Comparison of ENCODE assay signal across 18 cellular contexts in genomic region chr15:41961014-41961518, GRCh38. TPM values are rescaled to one million over a fixed set of nuclear protein-coding genes. Genes with fewer than 3 reads are reported as not detected.
DNase-seq lines count a peak whose midpoint lies in the region; ATAC-seq and TF ChIP-seq lines count a peak whose summit lies in the region.
"Had no signal": no experiment of that assay in that cellular context is flagged by ENCODE, and none has a peak within 500 bp of the region (broad histone marks: within the 10 kb centered on the region; RNA-seq: fewer than 3 reads in every experiment).

No MANE protein-coding gene starts in this region.

- H3K9me3 Mint-ChIP-seq in Caco-2 (ENCODE audit: unreplicated experiment), result no peaks in the 10 kb centered on the region
- peaks cover 5% of the 10 kb centered on the region for H3K9me3 Mint-ChIP-seq in osteocyte (ENCODE audit: unreplicated experiment)
- H3K9me3 Mint-ChIP-seq in activated CD8-positive, alpha-beta T cell treated with anti-CD3 and anti-CD28 coated beads, Interleukin-2, amount 10 ng/mL, durations not matched to agents 7 days and 5 days (ENCODE audit: insufficient read depth), result no peaks in the 10 kb centered on the region
- H3K9me3 Mint-ChIP-seq: activated CD4-positive, alpha-beta T cell treated with anti-CD3 and anti-CD28 coated beads, Interleukin-2, amount 10 ng/mL, durations not matched to agents 24 days and 14 days; activated T-cell treated with anti-CD3 and anti-CD28 coated beads, Interleukin-2, amount 50 U/mL, for 72 hours; stimulated activated naive CD8-positive, alpha-beta T cell treated with anti-CD3 and anti-CD28 coated beads, Interleukin-15, Interleukin-2, amounts not matched to agents 100 ng/mL and 50 ng/mL, for 24 hours; T-helper 2 cell treated with Interferon-gamma antibody and Interleukin-4, amounts not matched to agents 5 μg/mL and 100 μg/mL, for 36 hours had no signal

- POLR2A ChIA-PET in Caco-2 (lab: Charles Lee) (interaction anchor here (0.6 to 2.6 kb wide), 2 partner anchors 11 to 767 kb away, joined by 11 to 15 read pairs; partner anchors contain the start of gene EHD4), PC-9 (lab: Charles Lee; ENCODE audit: unreplicated experiment) (interaction anchor here (0.5 kb wide), 1 partner anchor 24 kb away, joined by 3 read pairs; no protein-coding TSS in a partner anchor)
- POLR2A ChIA-PET in activated CD8-positive, alpha-beta T cell treated with anti-CD3 and anti-CD28 coated beads, Interleukin-2, amount 10 ng/mL, durations not matched to agents 7 days and 5 days (lab: Charles Lee), result no interaction called here

- H3K27me3 Mint-ChIP-seq in Caco-2 (ENCODE audit: insufficient read depth, unreplicated experiment) (no peaks in the 10 kb centered on the region), osteocyte (ENCODE audit: unreplicated experiment) (no peaks in the 10 kb centered on the region)
- no peaks in the 10 kb centered on the region for H3K27me3 Mint-ChIP-seq in activated CD8-positive, alpha-beta T cell treated with anti-CD3 and anti-CD28 coated beads, Interleukin-2, amount 10 ng/mL, durations not matched to agents 7 days and 5 days (ENCODE audit: low read depth)
- H3K27me3 Mint-ChIP-seq: activated CD4-positive, alpha-beta T cell treated with anti-CD3 and anti-CD28 coated beads, Interleukin-2, amount 10 ng/mL, durations not matched to agents 24 days and 14 days; stimulated activated naive CD8-positive, alpha-beta T cell treated with anti-CD3 and anti-CD28 coated beads, Interleukin-15, Interleukin-2, amounts not matched to agents 100 ng/mL and 50 ng/mL, for 24 hours had no signal

- H2AFZ ChIP-seq in PC-9, result no peak overlapping the region

- peaks cover 11% of the 10 kb centered on the region; the same call in 1 of the 2 replicates for H3K79me2 ChIP-seq in PC-9 (ENCODE audit: low read depth)

- H3K27ac ChIP-seq in PC-9 (0 out of 2 replicates have a peak overlapping the region, but pooled peaks have one; percentile 3), testis (no peak overlapping the region)
- H3K27ac ChIP-seq: spleen had no signal

- BruUV-seq in Caco-2 (replicated peaks; lab: Mats Ljungman, UMichigan) (no TSS peak), PC-9 (replicated peaks; lab: Mats Ljungman, UMichigan) (no TSS peak)

- H3K27me3 ChIP-seq in Caco-2 (replicated peaks; ENCODE audit: control insufficient read depth, insufficient read depth, low read length) (no peaks in the 10 kb centered on the region), PC-9 (ENCODE audit: insufficient read depth, low read depth) (no peaks in the 10 kb centered on the region), testis (no peaks in the 10 kb centered on the region)
- H3K27me3 ChIP-seq: spleen had no signal

- CTCF ChIA-PET in Caco-2 (lab: Charles Lee), result no interaction called here
- CTCF ChIA-PET in PC-9 (lab: Charles Lee), result interaction anchor here (0.7 kb wide), 1 partner anchor 189 kb away, joined by 9 read pairs; no protein-coding TSS in a partner anchor
- CTCF ChIA-PET in activated CD8-positive, alpha-beta T cell treated with anti-CD3 and anti-CD28 coated beads, Interleukin-2, amount 10 ng/mL, durations not matched to agents 7 days and 5 days (lab: Charles Lee), result interaction anchor here (1.2 to 1.7 kb wide), 2 partner anchors 11 to 21 kb away, joined by 3 to 6 read pairs; partner anchors contain the start of gene EHD4

- intact Hi-C loops in Caco-2 (cut with micrococcal nuclease; ENCODE audit: unreplicated experiment), result loop anchor here (1.0 kb wide), 1 partner anchor 8 kb away; no protein-coding TSS in a partner anchor
- intact Hi-C loops in PC-9 (cut with micrococcal nuclease; ENCODE audit: unreplicated experiment), result no loop called here
- intact Hi-C loops in testis (cut with DNase I; ENCODE audit: low total_unique reads), result no loop called here

- TF ChIP-seq POLR2A in testis (IDR thresholded peaks at IDR 0.05), result no peak

- no peaks in the 10 kb centered on the region for H3K9me2 ChIP-seq in PC-9 (ENCODE audit: insufficient read depth)

- ATAC-seq in activated CD8-positive, alpha-beta T cell treated with anti-CD3 and anti-CD28 coated beads, Interleukin-2, amount 10 ng/mL, durations not matched to agents 7 days and 5 days, result no peak
- no peak for ATAC-seq in HG02798 (IDR thresholded peaks at IDR 0.05; ENCODE audit: poor library complexity, unreplicated experiment)
- ATAC-seq: activated T-cell treated with anti-CD3 and anti-CD28 coated beads, Interleukin-2, amount 50 U/mL, for 72 hours had no signal

- no peaks in the 10 kb centered on the region for H3K36me3 ChIP-seq in Caco-2 (ENCODE audit: control insufficient read depth, insufficient read depth, low read length)
- no peaks in the 10 kb centered on the region for H3K36me3 ChIP-seq in PC-9 (ENCODE audit: low read depth)
- no peaks in the 10 kb centered on the region for H3K36me3 ChIP-seq in testis (ENCODE audit: low read depth, missing control alignments)

- peak overlapping the region; percentile 55 for H3K4me3 Mint-ChIP-seq in Caco-2 (ENCODE audit: unreplicated experiment)
- no peak overlapping the region for H3K4me3 Mint-ChIP-seq in osteocyte (ENCODE audit: unreplicated experiment)
- no peak overlapping the region for H3K4me3 Mint-ChIP-seq in activated CD8-positive, alpha-beta T cell treated with anti-CD3 and anti-CD28 coated beads, Interleukin-2, amount 10 ng/mL, durations not matched to agents 7 days and 5 days
- H3K4me3 Mint-ChIP-seq: activated CD4-positive, alpha-beta T cell treated with anti-CD3 and anti-CD28 coated beads, Interleukin-2, amount 10 ng/mL, durations not matched to agents 24 days and 14 days; stimulated activated naive CD8-positive, alpha-beta T cell treated with anti-CD3 and anti-CD28 coated beads, Interleukin-15, Interleukin-2, amounts not matched to agents 100 ng/mL and 50 ng/mL, for 24 hours; T-helper 2 cell treated with Interferon-gamma antibody and Interleukin-4, amounts not matched to agents 5 μg/mL and 100 μg/mL, for 36 hours had no signal

- peaks cover 49% of the 10 kb centered on the region for H3K36me3 Mint-ChIP-seq in Caco-2 (ENCODE audit: insufficient read depth, unreplicated experiment)
- peaks cover 6% of the 10 kb centered on the region for H3K36me3 Mint-ChIP-seq in osteocyte (ENCODE audit: unreplicated experiment)
- no peaks in the 10 kb centered on the region for H3K36me3 Mint-ChIP-seq in activated CD8-positive, alpha-beta T cell treated with anti-CD3 and anti-CD28 coated beads, Interleukin-2, amount 10 ng/mL, durations not matched to agents 7 days and 5 days (ENCODE audit: low read depth)

- H3K4me1 ChIP-seq in Caco-2 (peaks cover 44% of the 10 kb centered on the region), PC-9 (replicated peaks; ENCODE audit: insufficient read depth) (peaks cover 9% of the 10 kb centered on the region), testis (no peaks in the 10 kb centered on the region)

- H3F3A ChIP-seq in PC-9 (ENCODE audit: insufficient read depth, low read depth), result no peaks in the 10 kb centered on the region

- H3K4me1 Mint-ChIP-seq in Caco-2 (ENCODE audit: low read depth, unreplicated experiment), result peaks cover 33% of the 10 kb centered on the region
- H3K4me1 Mint-ChIP-seq in osteocyte (ENCODE audit: unreplicated experiment), result peaks cover 46% of the 10 kb centered on the region
- peaks cover 14% of the 10 kb centered on the region for H3K4me1 Mint-ChIP-seq in activated CD8-positive, alpha-beta T cell treated with anti-CD3 and anti-CD28 coated beads, Interleukin-2, amount 10 ng/mL, durations not matched to agents 7 days and 5 days (ENCODE audit: low read depth)

- H3K9me3 ChIP-seq in Caco-2 (no peaks in the 10 kb centered on the region), PC-9 (ENCODE audit: insufficient read depth, low read depth) (no peaks in the 10 kb centered on the region), testis (no peaks in the 10 kb centered on the region)
- H3K9me3 ChIP-seq: spleen had no signal

- no peak for TF ChIP-seq CTCF in Caco-2 (IDR thresholded peaks at IDR 0.05; ENCODE audit: insufficient read depth in 1 of 2, low read depth in 1 of 2, low read length in 1 of 2, severe bottlenecking in 1 of 2, unreplicated experiment in 1 of 2)
- TF ChIP-seq CTCF in PC-9 (conservative IDR thresholded peaks at IDR 0.05), result no peak
- TF ChIP-seq CTCF in epithelial cell of proximal tubule (conservative IDR thresholded peaks at IDR 0.05; ENCODE audit: low read depth, low read length), result no peak
- TF ChIP-seq CTCF in osteocyte (IDR thresholded peaks at IDR 0.05), result no peak
- no peak for TF ChIP-seq CTCF in testis (IDR thresholded peaks at IDR 0.05)

- 71 to 72% methylated on average over 2 of the region's 2 CpGs for WGBS in testis, 2 donors

- peak overlapping the region; percentile 28; the same call in 1 of the 2 replicates for H3K4me2 ChIP-seq in PC-9

- peak overlapping the region; percentile 85 for H3K27ac Mint-ChIP-seq in Caco-2 (ENCODE audit: unreplicated experiment)
- H3K27ac Mint-ChIP-seq in osteocyte (ENCODE audit: unreplicated experiment), result peak overlapping the region; percentile 89
- H3K27ac Mint-ChIP-seq in activated CD8-positive, alpha-beta T cell treated with anti-CD3 and anti-CD28 coated beads, Interleukin-2, amount 10 ng/mL, durations not matched to agents 7 days and 5 days, result no peak overlapping the region
- H3K27ac Mint-ChIP-seq: activated CD4-positive, alpha-beta T cell treated with anti-CD3 and anti-CD28 coated beads, Interleukin-2, amount 10 ng/mL, durations not matched to agents 24 days and 14 days; stimulated activated naive CD8-positive, alpha-beta T cell treated with anti-CD3 and anti-CD28 coated beads, Interleukin-15, Interleukin-2, amounts not matched to agents 100 ng/mL and 50 ng/mL, for 24 hours; T-helper 2 cell treated with Interferon-gamma antibody and Interleukin-4, amounts not matched to agents 5 μg/mL and 100 μg/mL, for 36 hours had no signal

- DNase-seq in Caco-2 (peak in 1 of 2 experiments; percentile 44), PC-9 (no peak), epithelial cell of proximal tubule (ENCODE audit: low read depth) (peak; percentile 64), osteocyte (ENCODE audit: extremely low spot score, unreplicated experiment) (no peak), testis (no peak)
- DNase-seq in activated CD8-positive, alpha-beta T cell treated with anti-CD3 and anti-CD28 coated beads, Interleukin-2, amount 10 ng/mL, durations not matched to agents 7 days and 5 days, result no peak
- DNase-seq in activated CD4-positive, CD25-positive, alpha-beta regulatory T cell treated with anti-CD3 and anti-CD28 coated beads, Interleukin-2, amount 50 U/mL, for 72 hours, result no peak
- DNase-seq: activated CD4-positive, alpha-beta T cell treated with anti-CD3 and anti-CD28 coated beads, Interleukin-2, amount 10 ng/mL, durations not matched to agents 24 days and 14 days; activated T-cell treated with anti-CD3 and anti-CD28 coated beads, Interleukin-2, amount 50 U/mL, for 72 hours; NCI-H187 treated with DMSO at 0.1 percent for 48 hours; nucleus accumbens; spleen had no signal

- H3K4me3 ChIP-seq in Caco-2 (ENCODE audit: low read depth, low read length) (no peak overlapping the region), PC-9 (no peak overlapping the region), epithelial cell of proximal tubule (ENCODE audit: low read depth, low read length) (peak overlapping the region; percentile 21), testis (no peak overlapping the region)
- H3K4me3 ChIP-seq: spleen had no signal

- no peaks in the 10 kb centered on the region for H4K20me1 ChIP-seq in PC-9 (ENCODE audit: insufficient read depth)

RNA-seq across cellular contexts. Expression of gene EHD4, which starts 11.3 kb away (rescaled TPM):
- total RNA-seq in Caco-2 (2022), result 31.6 TPM in 2 replicates
- total RNA-seq in PC-9 (2021), result 15.4 and 18.1 TPM in 2 replicates
- 30.2 and 44.7 TPM in 2 replicates for total RNA-seq in epithelial cell of proximal tubule
- 20.9 and 21.7 TPM in 2 replicates for total RNA-seq in osteocyte
- 10 to 100 TPM in 1 of 2 donors, 1 to 10 TPM in 1; 9.4 to 10.2 TPM for total RNA-seq in testis
- 8.0 TPM for polyA plus RNA-seq in testis (ENCODE audit: insufficient read depth, low read depth, low replicate concordance)
- total RNA-seq in activated CD8-positive, alpha-beta T cell treated with anti-CD3 and anti-CD28 coated beads, Interleukin-2, amount 10 ng/mL, durations not matched to agents 7 days and 5 days, result 1 to 10 TPM; 6.9 to 8.0 TPM

RNA-seq across cellular contexts. Expression of gene PLA2G4E, which starts 59.8 kb away (rescaled TPM):
- 1.4 and 1.8 TPM in 2 replicates for total RNA-seq in Caco-2 (2022)
- total RNA-seq in PC-9 (2021), result not detected in 2 replicates
- total RNA-seq in epithelial cell of proximal tubule, result not detected in 2 replicates
- not detected in 2 replicates for total RNA-seq in osteocyte
- under 1 TPM; 0.31 to 0.71 TPM for total RNA-seq in testis
- 0.67 TPM for polyA plus RNA-seq in testis (ENCODE audit: insufficient read depth, low read depth, low replicate concordance)
- total RNA-seq in activated CD8-positive, alpha-beta T cell treated with anti-CD3 and anti-CD28 coated beads, Interleukin-2, amount 10 ng/mL, durations not matched to agents 7 days and 5 days, result not detected
- total RNA-seq: activated CD4-positive, alpha-beta T cell treated with anti-CD3 and anti-CD28 coated beads, Interleukin-2, amount 10 ng/mL, durations not matched to agents 24 days and 14 days; activated T-cell treated with anti-CD3 and anti-CD28 coated beads, Interleukin-2, amount 50 U/mL, for 72 hours; dermis microvascular lymphatic vessel endothelial cell; mesenteric fat pad; spleen had no signal
- polyA plus RNA-seq: adipose tissue, spleen had no signal
